ENCODE assay signal across 31 cellular contexts in the genomic region with DNA sequence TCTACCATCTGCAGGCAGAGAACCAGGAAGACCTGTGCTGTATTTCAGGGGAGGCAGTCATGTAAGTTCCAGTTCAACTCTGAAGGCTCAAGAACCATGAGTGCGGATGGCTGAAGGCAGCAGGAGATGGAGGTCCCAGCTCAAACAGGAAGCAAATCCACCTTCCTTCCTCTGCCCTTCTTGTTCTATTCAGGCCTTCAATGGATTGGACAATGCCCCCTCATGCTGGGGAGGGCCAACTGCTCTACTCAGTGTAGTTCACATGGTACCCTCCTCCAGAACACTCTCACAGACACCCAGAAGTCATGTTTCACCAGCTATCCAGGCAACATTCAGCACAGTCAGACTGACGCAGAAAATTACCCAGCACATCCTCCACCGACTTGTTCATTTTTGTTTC.
"Had no signal": no experiment of that assay in that cellular context is flagged by ENCODE, and none has a peak within 500 bp of the region (broad histone marks: within the 10 kb centered on the region; RNA-seq: fewer than 3 reads in every experiment).

No MANE protein-coding gene starts in this region.

- FAIRE-seq: astrocyte, bronchial epithelial cell had no signal

- DNase-seq: activated B cell treated with CpG ODN at 0.5 μM for 24 hours; activated CD4-positive, alpha-beta T cell treated with anti-CD3 and anti-CD28 coated beads for 48 hours; activated CD4-positive, alpha-beta T cell treated with anti-CD3 and anti-CD28 coated beads, Interleukin-2, amount 50 U/mL, for 1 hour; activated CD4-positive, alpha-beta T cell treated with anti-CD3 and anti-CD28 coated beads, Interleukin-2, amount 50 U/mL, for 48 hours; activated CD8-positive, alpha-beta memory T cell treated with anti-CD3 and anti-CD28 coated beads for 24 hours; activated CD8-positive, alpha-beta T cell treated with anti-CD3 and anti-CD28 coated beads for 36 hours; activated gamma-delta T cell; activated naive CD4-positive, alpha-beta T cell; activated naive CD4-positive, alpha-beta T cell treated with anti-CD3 and anti-CD28 coated beads, Interleukin-2, amount 10 ng/mL, durations not matched to agents 7 days and 5 days; activated naive CD8-positive, alpha-beta T cell treated with anti-CD3 and anti-CD28 coated beads, Interleukin-2, amount 10 ng/mL, durations not matched to agents 7 days and 5 days; activated T-cell treated with anti-CD3 and anti-CD28 coated beads, Interleukin-2, amount 50 U/mL, for 4 hours; brain microvascular endothelial cell; dermis blood vessel endothelial cell; effector CD4-positive, alpha-beta T cell; effector memory CD8-positive, alpha-beta T cell; erythroblast; foreskin keratinocyte; gastrocnemius medialis; glutamatergic neuron; heart left ventricle; T-helper 17 cell; T1000; WERI-Rb-1 had no signal

- H3K27me3 Mint-ChIP-seq: activated B cell treated with CpG ODN at 0.5 μM for 24 hours; central memory CD8-positive, alpha-beta T cell had no signal

- H3K36me3 ChIP-seq: brain microvascular endothelial cell, esophagus muscularis mucosa, gastrocnemius medialis, heart left ventricle, WERI-Rb-1 had no signal

- H3K27ac Mint-ChIP-seq: activated B cell treated with CpG ODN at 0.5 μM for 24 hours; activated CD8-positive, alpha-beta T cell treated with anti-CD3 and anti-CD28 coated beads for 36 hours; activated naive CD4-positive, alpha-beta T cell treated with anti-CD3 and anti-CD28 coated beads, Interleukin-2, amount 10 ng/mL, durations not matched to agents 7 days and 5 days; activated naive CD4-positive, alpha-beta T cell treated with anti-CD3 and anti-CD28 coated beads, Interleukin-2, amount 50 U/mL, for 72 hours; activated naive CD8-positive, alpha-beta T cell treated with anti-CD3 and anti-CD28 coated beads, Interleukin-2, amount 10 ng/mL, durations not matched to agents 7 days and 5 days; effector memory CD8-positive, alpha-beta T cell; T-helper 17 cell; T-helper 2 cell treated with Interferon-gamma antibody and Interleukin-4, amounts not matched to agents 5 μg/mL and 100 μg/mL, for 36 hours had no signal

- H3K4me1 ChIP-seq: gastrocnemius medialis had no signal

- H3K4me3 Mint-ChIP-seq: activated B cell treated with CpG ODN at 0.5 μM for 24 hours; activated CD8-positive, alpha-beta T cell treated with anti-CD3 and anti-CD28 coated beads for 36 hours; activated naive CD4-positive, alpha-beta T cell treated with anti-CD3 and anti-CD28 coated beads, Interleukin-2, amount 10 ng/mL, durations not matched to agents 7 days and 5 days; activated naive CD8-positive, alpha-beta T cell treated with anti-CD3 and anti-CD28 coated beads, Interleukin-2, amount 10 ng/mL, durations not matched to agents 7 days and 5 days; activated T-cell treated with anti-CD3 and anti-CD28 coated beads, Interleukin-2, amount 50 U/mL, for 4 hours; central memory CD8-positive, alpha-beta T cell; effector memory CD8-positive, alpha-beta T cell; T-helper 17 cell; T-helper 2 cell treated with Interferon-gamma antibody and Interleukin-4, amounts not matched to agents 5 μg/mL and 100 μg/mL, for 36 hours had no signal

- H3K27me3 ChIP-seq: brain microvascular endothelial cell, esophagus muscularis mucosa, foreskin keratinocyte, gastrocnemius medialis, heart left ventricle had no signal

- H3K9me3 Mint-ChIP-seq: activated B cell treated with CpG ODN at 0.5 μM for 24 hours; activated CD8-positive, alpha-beta T cell treated with anti-CD3 and anti-CD28 coated beads for 36 hours; activated naive CD4-positive, alpha-beta T cell treated with anti-CD3 and anti-CD28 coated beads, Interleukin-2, amount 10 ng/mL, durations not matched to agents 7 days and 5 days; activated naive CD4-positive, alpha-beta T cell treated with anti-CD3 and anti-CD28 coated beads, Interleukin-2, amount 50 U/mL, for 72 hours; activated naive CD8-positive, alpha-beta T cell treated with anti-CD3 and anti-CD28 coated beads, Interleukin-2, amount 10 ng/mL, durations not matched to agents 7 days and 5 days; activated T-cell treated with anti-CD3 and anti-CD28 coated beads, Interleukin-2, amount 50 U/mL, for 4 hours; central memory CD8-positive, alpha-beta T cell; effector memory CD8-positive, alpha-beta T cell; T-helper 2 cell treated with Interferon-gamma antibody and Interleukin-4, amounts not matched to agents 5 μg/mL and 100 μg/mL, for 36 hours had no signal

- ATAC-seq: activated CD4-positive, CD25-positive, alpha-beta regulatory T cell treated with anti-CD3 and anti-CD28 coated beads, Interleukin-2, amount 50 U/mL, for 24 hours; activated CD8-positive, alpha-beta T cell treated with anti-CD3 and anti-CD28 coated beads for 36 hours; activated naive CD4-positive, alpha-beta T cell treated with anti-CD3 and anti-CD28 coated beads, Interleukin-2, amount 50 U/mL, for 72 hours; activated T-cell treated with anti-CD3 and anti-CD28 coated beads, Interleukin-2, amount 50 U/mL, for 4 hours; effector memory CD8-positive, alpha-beta T cell; foreskin keratinocyte; gastrocnemius medialis; heart left ventricle; T-helper 17 cell had no signal

- H3K4me3 ChIP-seq: coronary artery, esophagus muscularis mucosa, gastrocnemius medialis, heart left ventricle had no signal

- H3K9me3 ChIP-seq: esophagus muscularis mucosa, gastrocnemius medialis, heart left ventricle had no signal

- H3K27ac ChIP-seq: brain microvascular endothelial cell, coronary artery, esophagus muscularis mucosa, gastrocnemius medialis, heart left ventricle, WERI-Rb-1 had no signal

- H3K36me3 Mint-ChIP-seq: activated naive CD4-positive, alpha-beta T cell treated with anti-CD3 and anti-CD28 coated beads, Interleukin-2, amount 10 ng/mL, durations not matched to agents 7 days and 5 days; activated naive CD4-positive, alpha-beta T cell treated with anti-CD3 and anti-CD28 coated beads, Interleukin-2, amount 50 U/mL, for 72 hours; activated naive CD8-positive, alpha-beta T cell treated with anti-CD3 and anti-CD28 coated beads, Interleukin-2, amount 10 ng/mL, durations not matched to agents 7 days and 5 days had no signal
